In the genomic region with DNA sequence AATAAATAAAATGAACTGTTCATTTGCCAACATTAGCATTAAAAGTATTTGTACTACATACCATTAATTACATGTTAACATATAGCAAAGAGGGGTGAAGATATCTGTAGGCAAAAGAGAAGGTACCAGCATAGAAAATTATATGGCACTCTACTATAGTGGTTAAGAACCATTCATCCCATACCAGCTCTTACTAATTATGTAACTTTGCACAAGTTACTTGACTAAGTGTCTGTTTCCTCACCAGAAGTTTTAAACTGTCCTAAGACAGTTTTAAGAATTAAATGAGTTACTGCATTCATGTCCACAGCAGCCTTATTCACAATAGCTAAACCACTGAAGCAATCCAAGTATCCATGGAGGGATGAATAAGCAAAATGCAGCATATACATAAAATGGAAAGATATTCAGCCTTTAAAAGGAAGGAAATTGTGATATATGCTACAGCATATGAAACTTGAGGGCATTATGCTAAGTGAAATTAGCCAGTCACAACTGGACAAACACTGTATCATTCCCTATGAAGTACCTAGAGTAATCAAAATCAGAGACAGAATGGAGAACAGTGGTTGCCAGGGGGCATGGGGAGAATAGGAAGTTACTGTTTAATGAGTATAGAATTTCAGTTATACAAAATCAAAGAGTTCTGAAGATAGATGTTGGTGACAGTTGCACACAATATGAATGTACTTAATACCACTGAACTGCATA, we compare ENCODE assay signal across 16 cellular contexts.
"Had no signal": no experiment of that assay in that cellular context is flagged by ENCODE, and none has a peak within 500 bp of the region (broad histone marks: within the 10 kb centered on the region; RNA-seq: fewer than 3 reads in every experiment).

No MANE protein-coding gene starts in this region.

- DNase-seq: activated B cell treated with CpG ODN at 0.5 μM for 24 hours, activated gamma-delta T cell, activated T-cell treated with anti-CD3 and anti-CD28 coated beads for 4 hours, glutamatergic neuron, immature natural killer cell, left colon, midbrain, posterior cingulate gyrus, small intestine, tibial artery, uterus had no signal

- H3K27ac Mint-ChIP-seq: activated B cell treated with CpG ODN at 0.5 μM for 24 hours had no signal

- H3K9me3 Mint-ChIP-seq: activated B cell treated with CpG ODN at 0.5 μM for 24 hours, immature natural killer cell had no signal

- H3K36me3 ChIP-seq: ascending aorta, neutrophil, right atrium auricular region, uterus had no signal

- H3K4me1 ChIP-seq: uterus had no signal

- H3K27me3 ChIP-seq: ascending aorta, esophagus muscularis mucosa, neutrophil, right atrium auricular region, tibial artery, uterus had no signal

- H3K27me3 Mint-ChIP-seq: activated B cell treated with CpG ODN at 0.5 μM for 24 hours had no signal

- H3K4me3 Mint-ChIP-seq: activated B cell treated with CpG ODN at 0.5 μM for 24 hours, immature natural killer cell had no signal

- H3K4me3 ChIP-seq: ascending aorta, esophagus muscularis mucosa, lung, right atrium auricular region, tibial artery, uterus had no signal

- FAIRE-seq: small intestine had no signal

- ATAC-seq: left colon had no signal

- H3K9me3 ChIP-seq: ascending aorta, esophagus muscularis mucosa, neutrophil, right atrium auricular region, tibial artery, uterus had no signal

- H3K27ac ChIP-seq: ascending aorta, esophagus muscularis mucosa, neutrophil, right atrium auricular region, tibial artery, uterus had no signal
